9 cellular contexts compared by ENCODE assay signal in the genomic region with DNA sequence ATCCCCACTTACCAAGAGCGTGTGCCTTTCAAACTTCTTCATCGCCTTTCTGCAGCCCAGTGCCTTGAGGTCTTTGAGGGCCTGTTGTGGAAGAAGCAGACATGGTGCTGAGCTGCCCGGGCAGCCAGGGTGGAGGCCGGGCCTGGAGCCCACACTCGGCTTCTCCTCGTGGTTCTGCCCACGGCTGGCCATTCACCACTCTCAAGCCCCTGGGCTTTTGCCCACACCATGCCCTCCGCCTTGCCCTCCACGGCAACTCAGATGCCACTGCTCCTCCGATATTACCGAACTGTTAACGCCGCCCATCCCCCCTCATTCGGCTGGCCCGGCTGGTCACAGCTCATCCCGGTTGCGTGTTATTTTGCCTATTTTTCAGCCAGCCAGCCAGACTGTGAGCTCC. TPM values are rescaled to one million over a fixed set of nuclear protein-coding genes. Genes with fewer than 3 reads are reported as not detected.
DNase-seq lines count a peak whose midpoint lies in the region; ATAC-seq and TF ChIP-seq lines count a peak whose summit lies in the region.
"Had no signal": no experiment of that assay in that cellular context is flagged by ENCODE, and none has a peak within 500 bp of the region (broad histone marks: within the 10 kb centered on the region; RNA-seq: fewer than 3 reads in every experiment).

No MANE protein-coding gene starts in this region.

- H3K27me3 Mint-ChIP-seq in natural killer cell (ENCODE audit: low read depth in 2 of 2), result no peaks in the 10 kb centered on the region
- H3K27me3 Mint-ChIP-seq in natural killer cell treated with Interleukin-12 subunit alpha and Interleukin-12 subunit beta and Interleukin-15 and Interleukin-18, amount 100 ng/mL, for 72 hours, result peaks cover 0 to 2% of the 10 kb centered on the region in 2 donors

- no peak for ATAC-seq in natural killer cell
- ATAC-seq in natural killer cell treated with Interleukin-12 subunit alpha and Interleukin-12 subunit beta and Interleukin-15 and Interleukin-18, amount 100 ng/mL, for 72 hours, result no peak
- ATAC-seq in left ventricle myocardium superior, result no peak

- peak overlapping the region; percentile 6 for H3K4me3 Mint-ChIP-seq in natural killer cell
- H3K4me3 Mint-ChIP-seq in natural killer cell treated with Interleukin-12 subunit alpha and Interleukin-12 subunit beta and Interleukin-15 and Interleukin-18, amount 100 ng/mL, for 72 hours, result no peak overlapping the region

- H3K36me3 Mint-ChIP-seq in natural killer cell, result no peaks in the 10 kb centered on the region
- H3K36me3 Mint-ChIP-seq in natural killer cell treated with Interleukin-12 subunit alpha and Interleukin-12 subunit beta and Interleukin-15 and Interleukin-18, amount 100 ng/mL, for 72 hours, result no peaks in the 10 kb centered on the region

- H3K4me1 Mint-ChIP-seq in natural killer cell, result peaks cover 3 to 12% of the 10 kb centered on the region in 2 donors
- peaks cover 20 to 31% of the 10 kb centered on the region in 2 donors for H3K4me1 Mint-ChIP-seq in natural killer cell treated with Interleukin-12 subunit alpha and Interleukin-12 subunit beta and Interleukin-15 and Interleukin-18, amount 100 ng/mL, for 72 hours (ENCODE audit: low read depth in 2 of 2)

- TF ChIP-seq CTCF in natural killer cell (IDR thresholded peaks at IDR 0.05), result no peak

- DNase-seq in natural killer cell (no peak), SKM-1 treated with dmso at 0.1 percent for 144 hours (lab: John Stamatoyannopoulos, UW; ENCODE audit: unreplicated experiment) (no peak), left ventricle myocardium superior (no peak)
- no peak for DNase-seq in natural killer cell treated with Interleukin-12 subunit alpha and Interleukin-12 subunit beta and Interleukin-15 and Interleukin-18, amount 100 ng/mL, for 72 hours (ENCODE audit: low spot score)
- DNase-seq: HCEC 1CT, KBM-7, NCI-H1694, Right ventricle myocardium superior, small intestine had no signal

- intact Hi-C loops in natural killer cell (cut with micrococcal nuclease) (no loop called here), left ventricle myocardium superior (cut with micrococcal nuclease) (no loop called here)

- H3K9me3 Mint-ChIP-seq in natural killer cell, result no peaks in the 10 kb centered on the region
- no peaks in the 10 kb centered on the region for H3K9me3 Mint-ChIP-seq in natural killer cell treated with Interleukin-12 subunit alpha and Interleukin-12 subunit beta and Interleukin-15 and Interleukin-18, amount 100 ng/mL, for 72 hours

- peak overlapping the region in 1 of 2 donors; percentile 51 for H3K27ac Mint-ChIP-seq in natural killer cell
- H3K27ac Mint-ChIP-seq in natural killer cell treated with Interleukin-12 subunit alpha and Interleukin-12 subunit beta and Interleukin-15 and Interleukin-18, amount 100 ng/mL, for 72 hours, result no peak overlapping the region

RNA-seq across cellular contexts. Expression of a gene that starts 5.3 kb away (rescaled TPM):
- total RNA-seq in natural killer cell (1 to 10 TPM; 3.0 to 3.8 (median 3.4) TPM), left ventricle myocardium superior (not detected)
- 10 to 100 TPM in 1 of 2 donors, 1 to 10 TPM in 1; 2.4 to 15.1 TPM for total RNA-seq in natural killer cell treated with Interleukin-12 subunit alpha and Interleukin-12 subunit beta and Interleukin-15 and Interleukin-18, amount 100 ng/mL, for 72 hours
- total RNA-seq: Right ventricle myocardium superior had no signal

RNA-seq across cellular contexts. Expression of a gene that starts 13.9 kb away (rescaled TPM):
- total RNA-seq in natural killer cell, result 10 to 100 TPM; 45.8 to 59.7 (median 54.4) TPM
- total RNA-seq in natural killer cell treated with Interleukin-12 subunit alpha and Interleukin-12 subunit beta and Interleukin-15 and Interleukin-18, amount 100 ng/mL, for 72 hours, result 10 to 100 TPM; 26.0 to 34.0 TPM
- total RNA-seq in left ventricle myocardium superior, result 47.7 TPM

RNA-seq across cellular contexts. Expression of a gene that starts 14.2 kb away (rescaled TPM):
- total RNA-seq in natural killer cell (10 to 100 TPM; 12.8 to 17.8 (median 16.1) TPM), left ventricle myocardium superior (41.2 TPM)
- total RNA-seq in natural killer cell treated with Interleukin-12 subunit alpha and Interleukin-12 subunit beta and Interleukin-15 and Interleukin-18, amount 100 ng/mL, for 72 hours, result 10 to 100 TPM; 16.8 to 32.1 TPM

RNA-seq across cellular contexts. Expression of a gene that starts 24.0 kb away (rescaled TPM):
- total RNA-seq in natural killer cell (100 to 1,000 TPM; 228 to 253 (median 243) TPM), left ventricle myocardium superior (39.1 TPM)
- total RNA-seq in natural killer cell treated with Interleukin-12 subunit alpha and Interleukin-12 subunit beta and Interleukin-15 and Interleukin-18, amount 100 ng/mL, for 72 hours, result 100 to 1,000 TPM; 146 to 205 TPM

RNA-seq across cellular contexts. Expression of a gene that starts 37.6 kb away (rescaled TPM):
- total RNA-seq in natural killer cell, result 10 to 100 TPM; 11.7 to 15.4 (median 14.2) TPM
- total RNA-seq in natural killer cell treated with Interleukin-12 subunit alpha and Interleukin-12 subunit beta and Interleukin-15 and Interleukin-18, amount 100 ng/mL, for 72 hours, result 10 to 100 TPM; 12.1 to 12.4 TPM
- total RNA-seq in left ventricle myocardium superior, result 8.0 TPM
